In genomic region chr13:28574617-28575142, GRCh38 we compare ENCODE assay signal across 9 cellular contexts.
DNase-seq lines count a peak whose midpoint lies in the region; ATAC-seq lines count a peak whose summit lies in the region.
"Had no signal": no experiment of that assay in that cellular context is flagged by ENCODE, and none has a peak within 500 bp of the region (broad histone marks: within the 10 kb centered on the region; RNA-seq: fewer than 3 reads in every experiment).

No MANE protein-coding gene starts in this region.

- ATAC-seq in HG02759 (IDR thresholded peaks at IDR 0.05; ENCODE audit: unreplicated experiment) (peak; percentile 58), GM21619 (IDR thresholded peaks at IDR 0.05; ENCODE audit: unreplicated experiment) (no peak)

- DNase-seq in AG08396 (ENCODE audit: low spot score) (peak; percentile 75), kidney tubule cell (ENCODE audit: low spot score) (peak; percentile 97), NCI-H1048 (lab: John Stamatoyannopoulos, UW) (no peak), activated gamma-delta T cell treated with Interleukin-2 at 50 U/mL for 16 hours (no peak), NCI-H2081 treated with DMSO at 0.1 percent for 48 hours (lab: John Stamatoyannopoulos, UW) (no peak)
- peak; percentile 56 to 59 for DNase-seq in activated T-cell treated with anti-CD3 and anti-CD28 coated beads, Interleukin-2, amount 50 U/mL, for 48 hours
- DNase-seq: activated naive CD8-positive, alpha-beta T cell treated with anti-CD3 and anti-CD28 coated beads, Interleukin-2, amount 10 ng/mL, durations not matched to agents 7 days and 5 days had no signal

Comparison
In these comparisons a context has a peak if more than half of its experiments do, and no peak if none do; other contexts are left out.
1. DNase-seq: peak in AG08396 (single experiment), activated T-cell treated with anti-CD3 and anti-CD28 coated beads, Interleukin-2, amount 50 U/mL, for 48 hours (2 of 2) and kidney tubule cell (single experiment); none in NCI-H1048 (single experiment), activated gamma-delta T cell treated with Interleukin-2 at 50 U/mL for 16 hours (single experiment) and NCI-H2081 treated with DMSO at 0.1 percent for 48 hours (single experiment).